In genomic region chrX:10325606-10326005, GRCh38 we compare ENCODE assay signal across 1 cellular context.
TF ChIP-seq lines count a peak whose summit lies in the region.

No MANE protein-coding gene starts in this region.

TF ChIP-seq in IMR-90, 13 proteins besides CTCF, POLR2A, EP300 and RAD21 (continued from another document):
- TF ChIP-seq USF2 (IDR thresholded peaks at IDR 0.05; ENCODE audit: low read depth, low read length) (no peak), MAZ (IDR thresholded peaks at IDR 0.05; ENCODE audit: borderline replicate concordance, low read depth, low read length) (no peak), FOS (IDR thresholded peaks at IDR 0.05; ENCODE audit: low read depth, low read length) (no peak), RFX5 (IDR thresholded peaks at IDR 0.05; ENCODE audit: low read depth, low read length) (no peak)
